20 cellular contexts compared by ENCODE assay signal in the genomic region with DNA sequence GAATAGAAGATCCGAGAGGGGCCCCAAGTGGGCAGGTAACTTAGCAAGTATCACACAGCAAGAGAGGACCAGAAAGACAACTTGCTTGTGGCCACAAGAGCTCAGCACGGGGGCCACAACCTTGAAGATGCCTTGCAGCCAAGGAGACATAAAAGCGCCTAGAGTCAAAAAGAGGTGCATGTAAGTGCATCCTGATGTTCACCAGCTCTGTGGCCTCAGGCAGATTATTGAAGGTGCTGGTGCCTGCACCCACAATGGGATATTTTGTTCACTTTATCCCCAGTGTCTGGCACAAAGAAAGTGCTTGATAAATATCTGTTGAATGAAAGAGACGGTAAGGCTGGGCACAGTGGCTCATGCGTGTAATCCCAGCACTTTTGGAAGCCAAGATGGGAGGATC.
"Had no signal": no experiment of that assay in that cellular context is flagged by ENCODE, and none has a peak within 500 bp of the region (broad histone marks: within the 10 kb centered on the region; RNA-seq: fewer than 3 reads in every experiment).

No MANE protein-coding gene starts in this region.

- DNase-seq: activated CD4-positive, alpha-beta T cell treated with anti-CD3 and anti-CD28 coated beads, Interleukin-2, amount 10 ng/mL, durations not matched to agents 7 days and 5 days; activated CD4-positive, CD25-positive, alpha-beta regulatory T cell; activated CD8-positive, alpha-beta memory T cell treated with anti-CD3 and anti-CD28 coated beads for 24 hours; activated naive CD4-positive, alpha-beta T cell treated with anti-CD3 and anti-CD28 coated beads for 36 hours; central memory CD4-positive, alpha-beta T cell; cortex of kidney; effector CD8-positive, alpha-beta T cell; hippocampal formation; left cardiac atrium; lower lobe of right lung; naive thymus-derived CD8-positive, alpha-beta T cell; right lobe of liver; stimulated activated CD4-positive, alpha-beta T cell treated with anti-CD3 and anti-CD28 coated beads, Interleukin-12 subunit alpha, Interleukin-12 subunit beta, amount 100 ng/mL, for 4 hours; stimulated activated naive CD8-positive, alpha-beta T cell treated with anti-CD3 and anti-CD28 coated beads, Interleukin-15, Interleukin-2, amounts not matched to agents 100 U/mL and 50 U/mL, for 24 hours; T-helper 17 cell; upper lobe of left lung had no signal

- H3K9me3 ChIP-seq: lower lobe of right lung, neutrophil, prostate gland, right lobe of liver, suprapubic skin, upper lobe of left lung had no signal

- H3K27ac ChIP-seq: lower lobe of right lung, neutrophil, prostate gland, right lobe of liver, suprapubic skin, upper lobe of left lung had no signal

- H3K4me1 ChIP-seq: lower lobe of right lung, prostate gland, right lobe of liver, suprapubic skin, upper lobe of left lung had no signal

- ATAC-seq: lower lobe of right lung; naive thymus-derived CD8-positive, alpha-beta T cell; right lobe of liver; stimulated activated naive CD8-positive, alpha-beta T cell treated with anti-CD3 and anti-CD28 coated beads, Interleukin-15, Interleukin-2, amounts not matched to agents 100 U/mL and 50 U/mL, for 24 hours; T-helper 17 cell had no signal

- FAIRE-seq: TTC549 had no signal

- H3K4me3 ChIP-seq: lower lobe of right lung, prostate gland, right lobe of liver, suprapubic skin, upper lobe of left lung had no signal

- H3K27me3 ChIP-seq: right lobe of liver, upper lobe of left lung had no signal

- H3K36me3 ChIP-seq: lower lobe of right lung, neutrophil, prostate gland, right lobe of liver, suprapubic skin, upper lobe of left lung had no signal
